In genomic region chr10:74034301-74034700, GRCh38 we compare ENCODE assay signal across 12 cellular contexts. TPM values are rescaled to one million over a fixed set of nuclear protein-coding genes. Genes with fewer than 3 reads are reported as not detected.
DNase-seq lines count a peak whose midpoint lies in the region; ATAC-seq and TF ChIP-seq lines count a peak whose summit lies in the region.
"Had no signal": no experiment of that assay in that cellular context is flagged by ENCODE, and none has a peak within 500 bp of the region (broad histone marks: within the 10 kb centered on the region; RNA-seq: fewer than 3 reads in every experiment).

No MANE protein-coding gene starts in this region.

- no TSS peak for BruUV-seq in PC-3 (replicated peaks; lab: Mats Ljungman, UMichigan)

- no peak overlapping the region for H3K4me2 ChIP-seq in PC-3 (ENCODE audit: low read length)

- peaks cover 79% of the 10 kb centered on the region for H3K79me2 ChIP-seq in PC-3 (ENCODE audit: low read length)

- H3K27ac Mint-ChIP-seq in CD4-positive, CD25-positive, alpha-beta regulatory T cell, result peak overlapping the region; percentile 0 to 88 (median 77)
- H3K27ac Mint-ChIP-seq in naive thymus-derived CD8-positive, alpha-beta T cell, result peak overlapping the region in 6 of 10 donors; percentile 1 to 60 (median 5)

- POLR2A ChIA-PET in PC-3 (lab: Charles Lee; ENCODE audit: unreplicated experiment), result interaction anchor here (0.5 to 1.5 kb wide), 3 partner anchors 26 to 38 kb away, joined by 3 to 14 read pairs (median 8); partner anchors contain the start of gene VCL
- POLR2A ChIA-PET in naive thymus-derived CD8-positive, alpha-beta T cell (lab: Charles Lee), result interaction anchor here (0.7 kb wide), 1 partner anchor 123 kb away, joined by 4 read pairs; no protein-coding TSS in a partner anchor

- TF ChIP-seq CTCF in PC-3 (conservative IDR thresholded peaks at IDR 0.05; ENCODE audit: low read depth, low read length) (no peak), esophagus squamous epithelium (IDR thresholded peaks at IDR 0.05) (no peak)

- H4K20me1 ChIP-seq in PC-3 (ENCODE audit: low read length), result peaks cover 48% of the 10 kb centered on the region

- H3F3A ChIP-seq in PC-3 (ENCODE audit: low read length, unreplicated experiment), result peaks cover 19% of the 10 kb centered on the region

- no peaks in the 10 kb centered on the region for H3K27me3 ChIP-seq in CD4-positive, CD25-positive, alpha-beta regulatory T cell (ENCODE audit: control insufficient read depth, insufficient read depth, low read length)
- H3K27me3 ChIP-seq in PC-3 (ENCODE audit: low read length), result no peaks in the 10 kb centered on the region
- H3K27me3 ChIP-seq in esophagus squamous epithelium, result no peaks in the 10 kb centered on the region

- H3K4me3 Mint-ChIP-seq in CD4-positive, CD25-positive, alpha-beta regulatory T cell, result no peak overlapping the region
- H3K4me3 Mint-ChIP-seq in naive thymus-derived CD8-positive, alpha-beta T cell, result no peak overlapping the region

- WGBS in esophagus squamous epithelium, 2 donors, result 65 to 67% methylated on average over 2 of the region's 2 CpGs

- intact Hi-C loops in PC-3 (cut with micrococcal nuclease) (no loop called here), esophagus squamous epithelium (cut with DNase I) (no loop called here)

- TF ChIP-seq POLR2A in esophagus squamous epithelium (IDR thresholded peaks at IDR 0.05), result no peak

- no peak overlapping the region for H3K9ac ChIP-seq in PC-3 (ENCODE audit: low read length)

- no peaks in the 10 kb centered on the region for H3K27me3 Mint-ChIP-seq in CD4-positive, CD25-positive, alpha-beta regulatory T cell
- H3K27me3 Mint-ChIP-seq in naive thymus-derived CD8-positive, alpha-beta T cell, result no peaks in the 10 kb centered on the region

- no peaks in the 10 kb centered on the region for H3K36me3 ChIP-seq in CD4-positive, CD25-positive, alpha-beta regulatory T cell (ENCODE audit: control insufficient read depth, insufficient read depth, low read length)
- peaks cover 51% of the 10 kb centered on the region for H3K36me3 ChIP-seq in PC-3 (ENCODE audit: low read depth, low read length)
- peaks cover 0 to 10% (median 4%) of the 10 kb centered on the region in 3 donors for H3K36me3 ChIP-seq in esophagus squamous epithelium

- H2AFZ ChIP-seq in PC-3 (ENCODE audit: low read length), result no peak overlapping the region

- no peak overlapping the region for H3K27ac ChIP-seq in CD4-positive, CD25-positive, alpha-beta regulatory T cell (ENCODE audit: insufficient read depth, low read length, poor library complexity, severe bottlenecking)
- H3K27ac ChIP-seq in PC-3 (ENCODE audit: low read length) (no peak overlapping the region), esophagus squamous epithelium (peak overlapping the region in 2 of 4 donors; percentile 14 to 50)

- peaks cover 21 to 34% (median 27%) of the 10 kb centered on the region in 4 donors for H3K4me1 Mint-ChIP-seq in CD4-positive, CD25-positive, alpha-beta regulatory T cell
- peaks cover 3 to 43% (median 16%) of the 10 kb centered on the region in 4 donors for H3K4me1 Mint-ChIP-seq in naive thymus-derived CD8-positive, alpha-beta T cell

- no peak for ATAC-seq in CD4-positive, CD25-positive, alpha-beta regulatory T cell (ENCODE audit: low read depth in 2 of 2)
- ATAC-seq in GM19351 (IDR thresholded peaks at IDR 0.05; ENCODE audit: unreplicated experiment), result peak; percentile 60
- ATAC-seq in PC-3, result peak; percentile 30
- no peak for ATAC-seq in naive thymus-derived CD8-positive, alpha-beta T cell
- no peak for ATAC-seq in stimulated activated naive CD8-positive, alpha-beta T cell treated with anti-CD3 and anti-CD28 coated beads, Interleukin-15, Interleukin-2, amounts not matched to agents 100 U/mL and 50 U/mL, for 24 hours

- no peaks in the 10 kb centered on the region for H3K9me3 ChIP-seq in CD4-positive, CD25-positive, alpha-beta regulatory T cell (ENCODE audit: control insufficient read depth in 2 of 2, low read length in 2 of 2)
- H3K9me3 ChIP-seq in PC-3 (ENCODE audit: low read length) (no peaks in the 10 kb centered on the region), esophagus squamous epithelium (no peaks in the 10 kb centered on the region)

- H3K36me3 Mint-ChIP-seq in CD4-positive, CD25-positive, alpha-beta regulatory T cell, result peaks cover 3% of the 10 kb centered on the region
- H3K36me3 Mint-ChIP-seq in naive thymus-derived CD8-positive, alpha-beta T cell, result no peaks in the 10 kb centered on the region

- CTCF ChIA-PET in PC-3 (lab: Charles Lee), result interaction anchor here (0.6 to 2.9 kb wide), 9 partner anchors 23 to 147 kb away, joined by 3 to 26 read pairs (median 10); no protein-coding TSS in a partner anchor

- no peak overlapping the region for H3K4me3 ChIP-seq in CD4-positive, CD25-positive, alpha-beta regulatory T cell (ENCODE audit: low read depth, low read length)
- no peak overlapping the region for H3K4me3 ChIP-seq in PC-3 (ENCODE audit: low read length)
- no peak overlapping the region for H3K4me3 ChIP-seq in esophagus squamous epithelium

- H3K9me3 Mint-ChIP-seq in CD4-positive, CD25-positive, alpha-beta regulatory T cell, result no peaks in the 10 kb centered on the region
- no peaks in the 10 kb centered on the region for H3K9me3 Mint-ChIP-seq in naive thymus-derived CD8-positive, alpha-beta T cell

- DNase-seq in CD4-positive, CD25-positive, alpha-beta regulatory T cell, result no peak
- DNase-seq in PC-3 (no peak), esophagus squamous epithelium (lab: John Stamatoyannopoulos, UW) (no peak), GM03348 (ENCODE audit: low spot score) (no peak)
- no peak for DNase-seq in naive thymus-derived CD8-positive, alpha-beta T cell
- DNase-seq in stimulated activated naive CD8-positive, alpha-beta T cell treated with anti-CD3 and anti-CD28 coated beads, Interleukin-15, Interleukin-2, amounts not matched to agents 100 U/mL and 50 U/mL, for 24 hours, result no peak
- no peak for DNase-seq in activated CD4-positive, CD25-positive, alpha-beta regulatory T cell treated with anti-CD3 and anti-CD28 coated beads, Interleukin-2, amount 50 U/mL, for 72 hours
- DNase-seq: activated CD8-positive, alpha-beta memory T cell treated with anti-CD3 and anti-CD28 coated beads, Interleukin-2, amount 50 U/mL, for 4 hours; DMS 273 treated with DMSO at 0.1 percent for 48 hours; left ventricle myocardium superior; stimulated activated CD8-positive, alpha-beta memory T cell treated with anti-CD3 and anti-CD28 coated beads, Interleukin-4, amount 100 ng/mL, for 48 hours had no signal

- H3K4me1 ChIP-seq in CD4-positive, CD25-positive, alpha-beta regulatory T cell (ENCODE audit: control insufficient read depth, insufficient read depth, low read length, poor library complexity, severe bottlenecking), result no peaks in the 10 kb centered on the region
- H3K4me1 ChIP-seq in PC-3 (ENCODE audit: insufficient read depth, low read length), result no peaks in the 10 kb centered on the region
- H3K4me1 ChIP-seq in esophagus squamous epithelium, result peaks cover 3 to 56% (median 6%) of the 10 kb centered on the region in 3 donors

- no peaks in the 10 kb centered on the region for H3K9me2 ChIP-seq in PC-3 (replicated peaks; ENCODE audit: low read length)

RNA-seq across cellular contexts. Expression of gene VCL, which starts 36.4 kb away (rescaled TPM):
- 39.2 TPM for total RNA-seq in CD4-positive, CD25-positive, alpha-beta regulatory T cell
- 10 to 100 TPM; 11.4 to 16.1 (median 13.9) TPM for polyA plus RNA-seq in CD4-positive, CD25-positive, alpha-beta regulatory T cell
- total RNA-seq in PC-3 (2014; rRNA removed) (382 and 445 TPM in 2 replicates), esophagus squamous epithelium (100 to 1,000 TPM in 1 of 4 donors, 10 to 100 TPM in 3; 64.8 to 143 (median 75.0) TPM)
- 1 to 10 TPM; 5.0 to 5.9 TPM for total RNA-seq in naive thymus-derived CD8-positive, alpha-beta T cell
- polyA plus RNA-seq in naive thymus-derived CD8-positive, alpha-beta T cell, result 10 to 100 TPM in 1 of 3 donors, 1 to 10 TPM in 2; 7.8 to 21.2 (median 9.0) TPM

Comparison
In these comparisons a context has a peak if more than half of its experiments do, and no peak if none do; other contexts are left out.
1. ATAC-seq: peak in GM19351 (single experiment) and PC-3 (single experiment); none in CD4-positive, CD25-positive, alpha-beta regulatory T cell (0 of 2), naive thymus-derived CD8-positive, alpha-beta T cell (0 of 2) and stimulated activated naive CD8-positive, alpha-beta T cell treated with anti-CD3 and anti-CD28 coated beads, Interleukin-15, Interleukin-2, amounts not matched to agents 100 U/mL and 50 U/mL, for 24 hours (single experiment).